ENCODE assay signal across 8 cellular contexts in the genomic region with DNA sequence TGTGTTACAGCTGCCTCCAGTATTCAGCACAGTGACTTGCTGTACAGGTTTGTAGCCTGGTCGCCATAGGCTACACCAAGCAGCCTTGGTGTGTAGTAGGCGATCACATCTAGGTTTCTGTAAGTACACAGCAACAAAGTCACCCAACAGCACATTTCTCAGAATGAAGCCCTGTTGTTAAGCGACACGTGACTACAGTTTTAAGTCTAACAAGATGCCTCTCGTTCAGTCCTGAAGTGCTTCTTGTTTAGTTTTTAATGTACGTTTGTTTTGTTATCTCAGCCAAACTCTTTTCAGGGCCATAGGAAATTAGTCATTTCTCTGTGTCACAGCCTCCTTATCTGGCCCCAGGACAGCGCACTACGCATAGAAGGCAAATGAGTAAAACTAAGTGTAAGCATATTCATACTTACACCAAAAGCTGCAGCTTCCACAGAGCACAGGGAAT. TPM values are rescaled to one million over a fixed set of nuclear protein-coding genes. Genes with fewer than 3 reads are reported as not detected.
DNase-seq lines count a peak whose midpoint lies in the region; ATAC-seq and TF ChIP-seq lines count a peak whose summit lies in the region.

No MANE protein-coding gene starts in this region.

- TF ChIP-seq CTCF in upper lobe of right lung (IDR thresholded peaks at IDR 0.05) (no peak), GM10248 (IDR thresholded peaks at IDR 0.05; ENCODE audit: control extremely low read depth, extremely low read depth, low read depth, missing control alignments) (no peak)

- H3K4me1 ChIP-seq in right cardiac atrium (ENCODE audit: control insufficient read depth, insufficient read depth, low read length) (peaks cover 2% of the 10 kb centered on the region), upper lobe of right lung (peaks cover 22% of the 10 kb centered on the region)

- no peaks in the 10 kb centered on the region for H3K36me3 ChIP-seq in upper lobe of right lung

- H3K27me3 ChIP-seq in right cardiac atrium (ENCODE audit: control insufficient read depth, insufficient read depth), result no peaks in the 10 kb centered on the region
- no peaks in the 10 kb centered on the region for H3K27me3 ChIP-seq in upper lobe of right lung

- intact Hi-C loops in right cardiac atrium (cut with DNase I), result no loop called here
- intact Hi-C loops in upper lobe of right lung (cut with DNase I), result no loop called here

- DNase-seq in activated T-cell treated with anti-CD3 and anti-CD28 coated beads, Interleukin-2, amount 50 U/mL, for 48 hours, result peak; percentile 65 to 70
- DNase-seq in right cardiac atrium (no peak), upper lobe of right lung (no peak), NCI-H82 (lab: John Stamatoyannopoulos, UW) (no peak), GM10248 (ENCODE audit: extremely low spot score) (no peak), cerebellar cortex (ENCODE audit: low spot score) (no peak)

- ATAC-seq in GM18502 (IDR thresholded peaks at IDR 0.05; ENCODE audit: poor library complexity, unreplicated experiment) (peak; percentile 46), HG02885 (IDR thresholded peaks at IDR 0.05; ENCODE audit: poor library complexity, unreplicated experiment) (peak; percentile 56), right cardiac atrium (peak; percentile 21 to 73), upper lobe of right lung (no peak)

- no peaks in the 10 kb centered on the region for H3K9me3 ChIP-seq in right cardiac atrium (ENCODE audit: control insufficient read depth, low read length)
- no peaks in the 10 kb centered on the region for H3K9me3 ChIP-seq in upper lobe of right lung

- 64% methylated on average over 8 of the region's 8 CpGs for WGBS in right cardiac atrium

- H3K27ac ChIP-seq in right cardiac atrium (ENCODE audit: low read length), result no peak overlapping the region
- peak overlapping the region; percentile 80 for H3K27ac ChIP-seq in upper lobe of right lung

- CTCF ChIA-PET in GM10248 (lab: Yijun Ruan, JAX), result interaction anchor here (0.9 to 2.2 kb wide), 6 partner anchors 9 to 79 kb away, joined by 3 to 10 read pairs (median 4); no protein-coding TSS in a partner anchor

- H3K4me3 ChIP-seq in right cardiac atrium (ENCODE audit: low read length) (no peak overlapping the region), upper lobe of right lung (no peak overlapping the region)

- POLR2A ChIA-PET in GM10248 (lab: Yijun Ruan, JAX), result interaction anchor here (1.0 kb wide), 1 partner anchor 45 kb away, joined by 4 read pairs; no protein-coding TSS in a partner anchor

RNA-seq across cellular contexts. Expression of a gene that starts 50.0 kb away (rescaled TPM):
- total RNA-seq in right cardiac atrium (10 to 100 TPM in 2 of 4 donors, 1 to 10 TPM in 2; 9.7 to 20.7 (median 13.5) TPM), upper lobe of right lung (13.6 TPM)
- polyA plus RNA-seq in right cardiac atrium, result 14.5 TPM

Comparison
In these comparisons a context has a peak if more than half of its experiments do, and no peak if none do; other contexts are left out.
1. DNase-seq: peak in activated T-cell treated with anti-CD3 and anti-CD28 coated beads, Interleukin-2, amount 50 U/mL, for 48 hours (2 of 2); none in right cardiac atrium (0 of 3), upper lobe of right lung (single experiment), NCI-H82 (single experiment), GM10248 (single experiment) and cerebellar cortex (single experiment).